In genomic region chr10:103676851-103677417, GRCh38 we compare ENCODE assay signal across 9 cellular contexts.
DNase-seq lines count a peak whose midpoint lies in the region; ATAC-seq and TF ChIP-seq lines count a peak whose summit lies in the region.
"Had no signal": no experiment of that assay in that cellular context is flagged by ENCODE, and none has a peak within 500 bp of the region (broad histone marks: within the 10 kb centered on the region; RNA-seq: fewer than 3 reads in every experiment).

No MANE protein-coding gene starts in this region.

- no peak overlapping the region for H3K4me3 ChIP-seq in astrocyte of the spinal cord (ENCODE audit: low read depth, low read length)
- H3K4me3 ChIP-seq in hepatocyte: no peak overlapping the region
- peak overlapping the region; percentile 37 for H3K4me3 ChIP-seq in smooth muscle cell

- H3K36me3 ChIP-seq in hepatocyte (replicated peaks; ENCODE audit: insufficient read depth, low read depth): no peaks in the 10 kb centered on the region
- H3K36me3 ChIP-seq in smooth muscle cell (ENCODE audit: low read depth): no peaks in the 10 kb centered on the region

- peak overlapping the region; percentile 99 for H3K9ac ChIP-seq in smooth muscle cell (ENCODE audit: low read depth)

- in situ Hi-C loops in astrocyte of the spinal cord (cut with HindIII; ENCODE audit: low sequenced_read_pairs): no loop called here

- H2AFZ ChIP-seq in hepatocyte (no peak overlapping the region), smooth muscle cell (ENCODE audit: low read depth) (no peak overlapping the region)

- peak overlapping the region; percentile 97 for H3K27ac ChIP-seq in hepatocyte
- H3K27ac ChIP-seq in smooth muscle cell (ENCODE audit: low read depth): peak overlapping the region; percentile 100

- no peaks in the 10 kb centered on the region for H3K9me3 ChIP-seq in hepatocyte (ENCODE audit: low read depth)
- H3K9me3 ChIP-seq in smooth muscle cell (replicated peaks; ENCODE audit: low read depth): no peaks in the 10 kb centered on the region

- H3K4me1 ChIP-seq in hepatocyte (ENCODE audit: insufficient read depth) (peaks cover 21% of the 10 kb centered on the region), smooth muscle cell (ENCODE audit: low read depth) (peaks cover 15% of the 10 kb centered on the region)

- H3F3A ChIP-seq in smooth muscle cell (ENCODE audit: low read depth): peaks cover 37% of the 10 kb centered on the region

- no peaks in the 10 kb centered on the region for H4K20me1 ChIP-seq in hepatocyte (ENCODE audit: insufficient read depth, poor library complexity, severe bottlenecking)
- H4K20me1 ChIP-seq in smooth muscle cell (ENCODE audit: low read depth): no peaks in the 10 kb centered on the region

- H3K4me2 ChIP-seq in hepatocyte (peak overlapping the region; percentile 68), smooth muscle cell (peak overlapping the region; percentile 84)

- WGBS in hepatocyte (ENCODE audit: low lambda C conversion rate, missing lambda C conversion rate): 68% methylated on average over 16 of the region's 16 CpGs
- WGBS in smooth muscle cell (ENCODE audit: low lambda C conversion rate): 17% methylated on average over 16 of the region's 16 CpGs

- DNase-seq in ELR (ENCODE audit: low read depth) (peak; percentile 95), astrocyte of the spinal cord (ENCODE audit: low read depth, low spot score) (peak; percentile 78), hepatocyte (ENCODE audit: low spot score) (no peak), smooth muscle cell (lab: John Stamatoyannopoulos, UW; ENCODE audit: unreplicated experiment) (peak; percentile 30), NCI-H526 treated with DMSO at 0.1 percent for 48 hours (lab: John Stamatoyannopoulos, UW) (no peak)
- DNase-seq: NCI-H1694 had no signal

- peaks cover 10% of the 10 kb centered on the region for H3K79me2 ChIP-seq in hepatocyte
- H3K79me2 ChIP-seq in smooth muscle cell (ENCODE audit: low read depth): peaks cover 38% of the 10 kb centered on the region

- H3K27me3 ChIP-seq in hepatocyte: no peaks in the 10 kb centered on the region
- H3K27me3 ChIP-seq in smooth muscle cell (ENCODE audit: low read depth): no peaks in the 10 kb centered on the region

- no peaks in the 10 kb centered on the region for H3K9me2 ChIP-seq in hepatocyte (replicated peaks; ENCODE audit: insufficient read depth)

- TF ChIP-seq CTCF in astrocyte of the spinal cord (IDR thresholded peaks at IDR 0.05; ENCODE audit: low read depth, low read length): no peak
- no peak for TF ChIP-seq CTCF in hepatocyte (IDR thresholded peaks at IDR 0.05; ENCODE audit: poor library complexity)
- TF ChIP-seq CTCF in smooth muscle cell (IDR thresholded peaks at IDR 0.05; ENCODE audit: borderline replicate concordance, insufficient read depth, poor library complexity, severe bottlenecking): no peak

- ATAC-seq in HG02610 (IDR thresholded peaks at IDR 0.05; ENCODE audit: unreplicated experiment) (no peak), HG03571 (IDR thresholded peaks at IDR 0.05; ENCODE audit: unreplicated experiment) (no peak), GM19455 (IDR thresholded peaks at IDR 0.05; ENCODE audit: unreplicated experiment) (no peak)

Comparison
In these comparisons a context has a peak if more than half of its experiments do, and no peak if none do; other contexts are left out.
1. DNase-seq: peak in ELR (single experiment), astrocyte of the spinal cord (single experiment) and smooth muscle cell (single experiment); none in hepatocyte (single experiment) and NCI-H526 treated with DMSO at 0.1 percent for 48 hours (single experiment).